In genomic region chr17:1629647-1630310, GRCh38 we compare ENCODE assay signal across 8 cellular contexts. TPM values are rescaled to one million over a fixed set of nuclear protein-coding genes. Genes with fewer than 3 reads are reported as not detected.
DNase-seq lines count a peak whose midpoint lies in the region; ATAC-seq and TF ChIP-seq lines count a peak whose summit lies in the region.

No MANE protein-coding gene starts in this region.

- peak overlapping the region; percentile 89 for H3K27ac ChIP-seq in RWPE1

- POLR2A ChIA-PET in RWPE1 (lab: Yijun Ruan, JAX; ENCODE audit: low non-redundant PET): interaction anchor here (1.2 kb wide), 1 partner anchor 52 kb away, joined by 5 read pairs; no protein-coding TSS in a partner anchor

- TF ChIP-seq CTCF in RWPE1 (conservative IDR thresholded peaks at IDR 0.05; ENCODE audit: low read depth): peak; percentile 60

- intact Hi-C loops in cardiac septum (cut with DNase I): loop anchor here (1.0 to 2.0 kb wide), 2 partner anchors 15 to 55 kb away; partner anchors contain the start of gene SCARF1

- ATAC-seq in GM21737 (IDR thresholded peaks at IDR 0.05; ENCODE audit: unreplicated experiment): peak; percentile 1
- no peak for ATAC-seq in GM21381 (IDR thresholded peaks at IDR 0.05; ENCODE audit: unreplicated experiment)
- no peak for ATAC-seq in HG03442 (IDR thresholded peaks at IDR 0.05; ENCODE audit: unreplicated experiment)

- DNase-seq in A172 (ENCODE audit: low spot score) (peak; percentile 44), RWPE1 (ENCODE audit: low spot score) (no peak), cardiac septum (ENCODE audit: low spot score) (peak; percentile 94), retina (peak; percentile 46)
- peak; percentile 83 for DNase-seq in activated naive CD4-positive, alpha-beta T cell treated with Interleukin-2 at 50 U/mL for 16 hours

- CTCF ChIA-PET in RWPE1 (lab: Yijun Ruan, JAX): interaction anchor here (0.6 to 3.4 kb wide), 25 partner anchors 8 to 216 kb away, joined by 3 to 55 read pairs (median 4); partner anchors contain the start of genes PITPNA and RILP

RNA-seq across cellular contexts. Expression of gene SLC43A2, which starts 1.1 kb away (rescaled TPM):
- total RNA-seq in A172 (2014; rRNA removed; shearing (Covaris generic)): 6.5 and 8.0 TPM in 2 replicates
- total RNA-seq in cardiac septum: 4.8 TPM

RNA-seq across cellular contexts. Expression of gene SCARF1, which starts 15.8 kb away (rescaled TPM):
- total RNA-seq in A172 (2014; rRNA removed; shearing (Covaris generic)): 1.0 and 1.1 TPM in 2 replicates
- total RNA-seq in cardiac septum: 10.9 TPM

RNA-seq across cellular contexts. Expression of gene RILP, which starts 19.9 kb away (rescaled TPM):
- 5.6 and 20.3 TPM in 2 replicates for total RNA-seq in A172 (2014; rRNA removed; shearing (Covaris generic))
- 49.8 TPM for total RNA-seq in cardiac septum

RNA-seq across cellular contexts. Expression of gene PRPF8, which starts 54.9 kb away (rescaled TPM):
- total RNA-seq in A172 (2014; rRNA removed; shearing (Covaris generic)): 77.9 and 90.5 TPM in 2 replicates
- total RNA-seq in cardiac septum: 162 TPM
